7 cellular contexts compared by ENCODE assay signal in the genomic region with DNA sequence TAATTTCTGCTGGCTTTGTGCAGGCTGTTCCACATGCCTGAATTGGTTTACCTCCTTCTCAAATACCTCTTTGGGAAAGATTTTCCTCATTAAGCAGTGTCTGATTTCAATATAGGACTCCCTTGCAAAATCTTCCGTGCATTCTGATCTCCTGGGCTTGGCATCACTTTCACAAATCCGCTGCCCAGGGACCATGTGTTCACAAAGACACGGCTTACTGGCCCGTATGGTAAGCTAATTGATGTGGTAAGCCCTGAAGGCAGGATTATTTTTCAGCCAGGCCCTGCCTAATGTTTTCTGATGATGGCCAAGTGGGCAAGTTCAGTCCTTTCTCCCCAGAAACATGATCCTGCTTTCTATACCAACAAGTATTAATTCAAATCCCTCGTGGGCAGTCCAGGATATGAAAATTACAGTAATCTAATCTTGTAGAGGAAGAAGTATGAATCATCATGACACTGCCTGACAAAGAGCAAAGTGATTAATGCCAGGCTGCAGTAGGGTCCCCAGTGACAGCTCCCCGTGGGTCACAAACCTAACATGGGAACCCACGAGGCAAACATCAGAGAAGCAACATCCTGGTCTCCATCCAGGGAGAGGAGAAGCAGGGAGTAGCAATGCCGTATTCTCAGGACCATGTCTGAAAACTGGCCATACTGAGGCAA. TPM values are rescaled to one million over a fixed set of nuclear protein-coding genes. Genes with fewer than 3 reads are reported as not detected.
DNase-seq lines count a peak whose midpoint lies in the region; ATAC-seq and TF ChIP-seq lines count a peak whose summit lies in the region.

No MANE protein-coding gene starts in this region.

- in situ Hi-C loops in Panc1 (cut with HindIII; ENCODE audit: low pct_unique_long_range_greater_than_20kb, low sequenced_read_pairs) (no loop called here), gastrocnemius medialis (cut with MboI; ENCODE audit: low sequenced_read_pairs in 4 of 4) (loop anchor here in 3 of 4 donors (25.0 kb wide), 2 partner anchors 216 to 316 kb away; no protein-coding TSS in a partner anchor)

- H3K27ac Mint-ChIP-seq in HFFc6 = peak overlapping the region; percentile 56; the same call in 1 of the 2 replicates

- H3K9me3 Mint-ChIP-seq in HFFc6 = no peaks in the 10 kb centered on the region

- no peak overlapping the region for H3K4me3 ChIP-seq in Panc1 (ENCODE audit: low read depth in 2 of 2, low read length in 2 of 2)
- no peak overlapping the region for H3K4me3 ChIP-seq in epithelial cell of esophagus (ENCODE audit: low read length)
- peak overlapping the region in 3 of 4 donors; percentile 21 to 40 (median 22) for H3K4me3 ChIP-seq in gastrocnemius medialis

- peaks cover 52% of the 10 kb centered on the region for H3K4me1 Mint-ChIP-seq in HFFc6 (ENCODE audit: low read depth)

- POLR2A ChIA-PET in Panc1 (lab: Charles Lee) = no interaction called here

- DNase-seq in HFFc6 (peak; percentile 30), Panc1 (ENCODE audit: low read depth, low spot score) (no peak), epithelial cell of esophagus (ENCODE audit: low read depth) (peak; percentile 85), gastrocnemius medialis (peak; percentile 83 to 88), occipital lobe (lab: John Stamatoyannopoulos, UW) (no peak)

- peak in 1 of 2 donors; percentile 47 for TF ChIP-seq POLR2A in gastrocnemius medialis (IDR thresholded peaks at IDR 0.05)

- ATAC-seq in Panc1 (no peak), gastrocnemius medialis (peak; percentile 45 to 52), GM19463 (IDR thresholded peaks at IDR 0.05; ENCODE audit: unreplicated experiment) (no peak), HG02571 (IDR thresholded peaks at IDR 0.05; ENCODE audit: unreplicated experiment) (no peak)

- TF ChIP-seq CTCF in HFFc6 (IDR thresholded peaks at IDR 0.05) (no peak), Panc1 (IDR thresholded peaks at IDR 0.05) (no peak), epithelial cell of esophagus (IDR thresholded peaks at IDR 0.05; ENCODE audit: insufficient read depth, low read depth, low read length, missing control alignments) (no peak), gastrocnemius medialis (IDR thresholded peaks at IDR 0.05 in 4 of 5, conservative IDR thresholded peaks at IDR 0.05 in 1 of 5) (no peak)

- no peaks in the 10 kb centered on the region for H3K27me3 ChIP-seq in Panc1 (ENCODE audit: control insufficient read depth, insufficient read depth, low read length)
- no peaks in the 10 kb centered on the region for H3K27me3 ChIP-seq in gastrocnemius medialis

- peak overlapping the region; percentile 51 for H3K27ac ChIP-seq in Panc1 (ENCODE audit: low read length)
- H3K27ac ChIP-seq in gastrocnemius medialis = peak overlapping the region; percentile 95 to 96 (median 96)

- H3K36me3 ChIP-seq in Panc1 (ENCODE audit: control insufficient read depth, insufficient read depth, low read length) (no peaks in the 10 kb centered on the region; the same call in 1 of the 2 replicates), gastrocnemius medialis (no peaks in the 10 kb centered on the region)

- H3K36me3 Mint-ChIP-seq in HFFc6 (ENCODE audit: low read depth) = no peaks in the 10 kb centered on the region

- H3K4me3 Mint-ChIP-seq in HFFc6 = peak overlapping the region; percentile 55

- intact Hi-C loops in Panc1 (cut with micrococcal nuclease; ENCODE audit: unreplicated experiment) = no loop called here
- intact Hi-C loops in gastrocnemius medialis (cut with DNase I; ENCODE audit: low total_unique reads) = loop anchor here (5.0 kb wide), 3 partner anchors 161 to 356 kb away; no protein-coding TSS in a partner anchor

- H3K4me1 ChIP-seq in Panc1 (ENCODE audit: control insufficient read depth, insufficient read depth, low read length) (peaks cover 24% of the 10 kb centered on the region), gastrocnemius medialis (peaks cover 61 to 69% of the 10 kb centered on the region in 2 donors)

- BruUV-seq in Panc1 (replicated peaks; lab: Mats Ljungman, UMichigan) = no TSS peak

- peaks cover 37% of the 10 kb centered on the region for H3K27me3 Mint-ChIP-seq in HFFc6 (ENCODE audit: insufficient read depth)

- H3K9me3 ChIP-seq in Panc1 (ENCODE audit: control insufficient read depth, insufficient read depth, low read depth, low read length) = no peaks in the 10 kb centered on the region
- no peaks in the 10 kb centered on the region for H3K9me3 ChIP-seq in gastrocnemius medialis

- CTCF ChIA-PET in Panc1 (lab: Charles Lee) = no interaction called here

RNA-seq across cellular contexts. Expression of gene SVIL, which starts 11.6 kb away (rescaled TPM):
- under 1 TPM; 0.22 to 0.89 (median 0.48) TPM for total RNA-seq in HFFc6 (2021; fragmentation: NEBNext Ultra II Directional; extraction: Animal tissue kit (Norgen Biotek cat#: 25700))
- total RNA-seq in Panc1 (2021; ENCODE audit: unreplicated experiment) = 72.8 TPM
- polyA plus RNA-seq in Panc1 (2012; ENCODE audit: insufficient read length) = 64.8 TPM
- 1,000 to 10,000 TPM; 1,040 to 1,354 (median 1,121) TPM for total RNA-seq in gastrocnemius medialis
- total RNA-seq in occipital lobe = 14.5 TPM

Comparison
In these comparisons a context has a peak if more than half of its experiments do, and no peak if none do; other contexts are left out.
1. DNase-seq: peak in HFFc6 (single experiment), epithelial cell of esophagus (single experiment) and gastrocnemius medialis (2 of 2); none in Panc1 (single experiment) and occipital lobe (single experiment).
2. ATAC-seq: peak in gastrocnemius medialis (2 of 2); none in Panc1 (single experiment), GM19463 (single experiment) and HG02571 (single experiment).
3. H3K4me3 ChIP-seq: peak in gastrocnemius medialis (3 of 4); none in Panc1 (0 of 2) and epithelial cell of esophagus (single experiment).
4. RNA of gene SVIL, which starts 11.6 kb away (total RNA-seq): 1,040 to 1,354 TPM in gastrocnemius medialis; 72.8 TPM in Panc1 (single experiment), 14.5 TPM in occipital lobe (single experiment) and 0.22 to 0.89 TPM in HFFc6; every median in the first group is over 10 times any median in the second.